ENCODE assay signal across 23 cellular contexts in the genomic region with DNA sequence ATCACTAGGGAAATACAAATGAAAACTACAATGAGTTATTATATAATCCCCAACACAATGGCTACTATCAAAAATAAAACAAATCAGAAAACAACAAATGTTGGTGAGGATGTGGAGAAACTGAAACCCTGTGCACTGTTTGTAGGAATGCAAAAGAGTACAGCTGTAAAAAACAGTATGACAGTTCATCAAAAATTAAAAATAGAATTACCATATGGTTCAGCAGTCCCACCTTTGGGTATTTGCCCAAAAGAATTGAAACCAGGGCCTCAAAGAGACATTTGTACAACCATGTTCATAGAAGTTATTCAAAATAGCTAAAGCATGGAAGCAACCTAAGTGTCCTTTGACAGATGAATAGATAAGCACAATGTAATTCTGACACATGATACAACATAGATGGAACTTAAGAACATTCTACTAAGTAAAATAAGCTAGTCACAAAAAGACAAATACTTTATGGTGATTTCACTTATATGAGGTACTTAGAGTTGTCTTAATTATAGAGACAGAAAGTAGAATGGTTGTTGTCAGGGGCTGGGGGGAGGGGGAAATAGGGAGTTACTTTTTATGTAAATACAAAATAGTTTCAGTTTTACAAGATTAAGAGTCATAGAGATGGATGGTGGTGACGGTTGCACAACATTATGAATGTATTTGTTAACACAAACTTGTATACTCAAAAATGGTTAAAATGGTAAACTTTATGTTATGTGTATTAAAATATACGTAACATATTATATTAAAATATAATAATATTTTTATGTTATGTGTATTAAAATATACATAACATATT.
A peak's percentile ranks its signal among the peaks of the same experiment; 100 is the strongest.
DNase-seq lines count a peak whose midpoint lies in the region; ATAC-seq and TF ChIP-seq lines count a peak whose summit lies in the region.
"Had no signal": no experiment of that assay in that cellular context is flagged by ENCODE, and none has a peak within 500 bp of the region (broad histone marks: within the 10 kb centered on the region; RNA-seq: fewer than 3 reads in every experiment).

No MANE protein-coding gene starts in this region.

- DNase-seq in M059J (ENCODE audit: low read depth) (peak; percentile 0), fibroblast of the aortic adventitia (ENCODE audit: low read depth) (peak; percentile 23), esophagus squamous epithelium (lab: John Stamatoyannopoulos, UW) (no peak), Caco-2 (no peak)
- DNase-seq in effector CD4-positive, alpha-beta T cell: no peak
- DNase-seq: activated CD4-positive, alpha-beta T cell treated with anti-CD3 and anti-CD28 coated beads for 4 hours; body of pancreas; DMS153; endodermal cell; heart left ventricle; left ventricle myocardium superior; NCI-H1417; NCI-H2107; NCI-H524 treated with DMSO at 0.1 percent for 48 hours; psoas muscle; stimulated activated CD4-positive, alpha-beta T cell treated with anti-CD3 and anti-CD28 coated beads, Interleukin-2, amount 100 ng/mL, for 48 hours; stimulated activated naive CD8-positive, alpha-beta T cell treated with anti-CD3 and anti-CD28 coated beads, Interleukin-15, Interleukin-2, amounts not matched to agents 100 U/mL and 50 U/mL, for 24 hours; tibial artery had no signal

- H3K27ac ChIP-seq in esophagus squamous epithelium: no peak overlapping the region
- H3K27ac ChIP-seq: body of pancreas, heart left ventricle, psoas muscle, tibial artery had no signal

- peaks cover 8% of the 10 kb centered on the region for H3K4me1 Mint-ChIP-seq in Caco-2 (ENCODE audit: low read depth, unreplicated experiment)
- H3K4me1 Mint-ChIP-seq: activated T-helper 17 cell treated with anti-CD3 and anti-CD28 coated beads, Interleukin-2, amount 50 U/mL, for 72 hours; endodermal cell had no signal

- H3K4me3 ChIP-seq in fibroblast of the aortic adventitia (ENCODE audit: low read depth, low read length): no peak overlapping the region
- no peak overlapping the region for H3K4me3 ChIP-seq in esophagus squamous epithelium
- no peak overlapping the region for H3K4me3 ChIP-seq in Caco-2 (ENCODE audit: low read depth, low read length)
- H3K4me3 ChIP-seq: body of pancreas, heart left ventricle, psoas muscle, tibial artery had no signal

- no peak for TF ChIP-seq CTCF in fibroblast of the aortic adventitia (IDR thresholded peaks at IDR 0.05; ENCODE audit: insufficient read depth, low read length)
- TF ChIP-seq CTCF in esophagus squamous epithelium (IDR thresholded peaks at IDR 0.05): no peak
- TF ChIP-seq CTCF in Caco-2 (IDR thresholded peaks at IDR 0.05; ENCODE audit: insufficient read depth in 1 of 2, low read depth in 1 of 2, low read length in 1 of 2, severe bottlenecking in 1 of 2, unreplicated experiment in 1 of 2): no peak

- no peak overlapping the region for H3K27ac Mint-ChIP-seq in Caco-2 (ENCODE audit: unreplicated experiment)
- H3K27ac Mint-ChIP-seq: activated naive CD8-positive, alpha-beta T cell; activated T-helper 17 cell treated with anti-CD3 and anti-CD28 coated beads, Interleukin-2, amount 50 U/mL, for 72 hours; endodermal cell had no signal

- POLR2A ChIA-PET in Caco-2 (lab: Charles Lee): no interaction called here

- WGBS in esophagus squamous epithelium, 2 donors: 71 to 75% methylated on average over 2 of the region's 2 CpGs

- no peak for TF ChIP-seq POLR2A in esophagus squamous epithelium (IDR thresholded peaks at IDR 0.05)

- peaks cover 21% of the 10 kb centered on the region for H3K9me3 Mint-ChIP-seq in Caco-2 (ENCODE audit: unreplicated experiment)
- H3K9me3 Mint-ChIP-seq: activated T-helper 17 cell treated with anti-CD3 and anti-CD28 coated beads, Interleukin-2, amount 50 U/mL, for 72 hours had no signal

- no peaks in the 10 kb centered on the region for H3K36me3 Mint-ChIP-seq in Caco-2 (ENCODE audit: insufficient read depth, unreplicated experiment)

- no peaks in the 10 kb centered on the region for H3K4me1 ChIP-seq in esophagus squamous epithelium
- no peaks in the 10 kb centered on the region for H3K4me1 ChIP-seq in Caco-2
- H3K4me1 ChIP-seq: body of pancreas, heart left ventricle, psoas muscle, tibial artery had no signal

- H3K9me3 ChIP-seq in esophagus squamous epithelium (no peaks in the 10 kb centered on the region), Caco-2 (peaks cover 8% of the 10 kb centered on the region; the same call in 1 of the 2 replicates)
- H3K9me3 ChIP-seq: body of pancreas, psoas muscle, tibial artery had no signal

- ATAC-seq in GM18502 (IDR thresholded peaks at IDR 0.05; ENCODE audit: poor library complexity, unreplicated experiment) (peak; percentile 53), GM21526 (IDR thresholded peaks at IDR 0.05; ENCODE audit: low FRiP score, unreplicated experiment) (peak; percentile 71), HG02884 (IDR thresholded peaks at IDR 0.05; ENCODE audit: unreplicated experiment) (no peak)
- ATAC-seq: activated T-helper 17 cell treated with anti-CD3 and anti-CD28 coated beads, Interleukin-2, amount 50 U/mL, for 72 hours; heart left ventricle; left ventricle myocardium superior; psoas muscle; stimulated activated naive CD8-positive, alpha-beta T cell treated with anti-CD3 and anti-CD28 coated beads, Interleukin-15, Interleukin-2, amounts not matched to agents 100 U/mL and 50 U/mL, for 24 hours had no signal

- CTCF ChIA-PET in Caco-2 (lab: Charles Lee): no interaction called here

- no peaks in the 10 kb centered on the region for H3K36me3 ChIP-seq in esophagus squamous epithelium
- H3K36me3 ChIP-seq in Caco-2 (ENCODE audit: control insufficient read depth, insufficient read depth, low read length): no peaks in the 10 kb centered on the region
- H3K36me3 ChIP-seq: heart left ventricle, tibial artery had no signal

- no TSS peak for BruUV-seq in Caco-2 (replicated peaks; lab: Mats Ljungman, UMichigan)

- intact Hi-C loops in esophagus squamous epithelium (cut with DNase I) (no loop called here), Caco-2 (cut with micrococcal nuclease; ENCODE audit: unreplicated experiment) (no loop called here)

- no peaks in the 10 kb centered on the region for H3K27me3 Mint-ChIP-seq in Caco-2 (ENCODE audit: insufficient read depth, unreplicated experiment)

- no peak overlapping the region for H3K4me3 Mint-ChIP-seq in Caco-2 (ENCODE audit: unreplicated experiment)
- H3K4me3 Mint-ChIP-seq: activated naive CD8-positive, alpha-beta T cell; activated T-helper 17 cell treated with anti-CD3 and anti-CD28 coated beads, Interleukin-2, amount 50 U/mL, for 72 hours; endodermal cell had no signal

- H3K27me3 ChIP-seq in esophagus squamous epithelium: no peaks in the 10 kb centered on the region
- H3K27me3 ChIP-seq in Caco-2 (replicated peaks; ENCODE audit: control insufficient read depth, insufficient read depth, low read length): no peaks in the 10 kb centered on the region
- H3K27me3 ChIP-seq: body of pancreas, heart left ventricle, tibial artery had no signal

Comparison
In these comparisons a context has a peak if more than half of its experiments do, and no peak if none do; other contexts are left out.
1. DNase-seq: peak in M059J (single experiment) and fibroblast of the aortic adventitia (single experiment); none in effector CD4-positive, alpha-beta T cell (single experiment), esophagus squamous epithelium (single experiment) and Caco-2 (0 of 2).